19 cellular contexts compared by ENCODE assay signal in the genomic region with DNA sequence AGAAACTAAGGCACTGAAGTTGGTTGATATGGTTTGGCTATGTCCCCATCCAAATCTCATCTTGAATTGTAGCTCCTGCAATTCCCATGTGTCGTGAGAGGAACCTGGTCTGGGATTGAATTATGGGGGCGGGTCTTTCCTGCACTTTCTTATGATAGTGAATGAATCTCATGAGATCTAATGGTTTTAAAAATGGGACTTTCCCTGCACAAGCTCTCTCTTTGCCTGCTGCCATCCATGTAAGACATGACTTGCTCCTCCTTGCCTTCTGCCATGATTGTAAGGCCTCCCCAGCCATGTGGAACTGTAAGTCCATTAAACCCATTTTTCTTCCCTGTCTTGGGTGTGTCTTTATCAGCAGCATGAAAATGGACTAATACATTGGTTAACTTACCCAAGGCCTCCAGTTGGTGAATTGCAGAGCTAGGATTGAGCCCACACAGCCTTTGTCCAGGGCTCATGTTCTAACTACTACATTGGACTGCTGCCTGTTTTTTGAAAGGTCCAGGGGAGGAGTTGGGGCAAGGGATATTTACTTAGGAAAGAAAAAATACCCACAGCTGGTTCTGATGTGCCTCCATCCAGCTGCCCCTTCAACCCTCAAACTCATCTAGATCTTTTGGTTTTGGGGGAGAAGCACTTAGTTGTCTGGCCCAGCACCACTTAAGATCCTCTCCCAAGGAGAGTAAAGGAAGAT.
A peak's percentile ranks its signal among the peaks of the same experiment; 100 is the strongest.
DNase-seq lines count a peak whose midpoint lies in the region; ATAC-seq, FAIRE-seq and TF ChIP-seq lines count a peak whose summit lies in the region.
"Had no signal": no experiment of that assay in that cellular context is flagged by ENCODE, and none has a peak within 500 bp of the region (broad histone marks: within the 10 kb centered on the region; RNA-seq: fewer than 3 reads in every experiment).

No MANE protein-coding gene starts in this region.

- intact Hi-C loops in ascending aorta (cut with DNase I), result no loop called here

- H3K9me3 Mint-ChIP-seq in activated naive CD8-positive, alpha-beta T cell treated with anti-CD3 and anti-CD28 coated beads for 36 hours, result peaks cover 4% of the 10 kb centered on the region

- H3K4me1 Mint-ChIP-seq in activated naive CD8-positive, alpha-beta T cell treated with anti-CD3 and anti-CD28 coated beads for 36 hours, result no peaks in the 10 kb centered on the region

- ATAC-seq in HG02885 (IDR thresholded peaks at IDR 0.05; ENCODE audit: poor library complexity, unreplicated experiment), result no peak
- ATAC-seq: HCT116 had no signal

- no peaks in the 10 kb centered on the region for H3K36me3 Mint-ChIP-seq in activated naive CD8-positive, alpha-beta T cell treated with anti-CD3 and anti-CD28 coated beads for 36 hours

- peaks cover 18% of the 10 kb centered on the region for H3K27me3 Mint-ChIP-seq in activated naive CD8-positive, alpha-beta T cell treated with anti-CD3 and anti-CD28 coated beads for 36 hours

- no peaks in the 10 kb centered on the region for H3K27me3 ChIP-seq in ACC112 (ENCODE audit: insufficient read depth, low read length)
- H3K27me3 ChIP-seq in ascending aorta, result no peaks in the 10 kb centered on the region
- H3K27me3 ChIP-seq in skeletal muscle satellite cell (ENCODE audit: control insufficient read depth, insufficient read depth, low read length), result no peaks in the 10 kb centered on the region
- H3K27me3 ChIP-seq: Peyer's patch had no signal

- no peak overlapping the region for H3K9ac ChIP-seq in skeletal muscle satellite cell (ENCODE audit: low read depth, low read length)

- no peak overlapping the region for H3K27ac Mint-ChIP-seq in activated naive CD8-positive, alpha-beta T cell treated with anti-CD3 and anti-CD28 coated beads for 36 hours

- FAIRE-seq in D721Med (lab: Jason Lieb, UNC), result no peak

- DNase-seq in ascending aorta (ENCODE audit: low spot score in 2 of 2) (no peak), fibroblast of the aortic adventitia (ENCODE audit: low read depth) (peak; percentile 43), D721Med (ENCODE audit: insufficient read length, low spot score) (no peak), kidney tubule cell (ENCODE audit: low spot score) (no peak)
- no peak for DNase-seq in activated naive CD8-positive, alpha-beta T cell treated with anti-CD3 and anti-CD28 coated beads for 36 hours
- DNase-seq: DMS79 treated with DMSO at 0.1 percent for 48 hours, IMR-90, MV-4-11, NCI-H1105 treated with DMSO at 0.1 percent for 48 hours, NCI-H2081, NCI-H2171 treated with DMSO at 0.1 percent for 48 hours, NCI-H446, NCI-H526, Peyer's patch had no signal

- H2AFZ ChIP-seq in ACC112 (ENCODE audit: low read length, unreplicated experiment), result no peak overlapping the region

- H3K27ac ChIP-seq in ACC112 (ENCODE audit: low read depth, low read length) (peak overlapping the region; percentile 20; the same call in 1 of the 2 replicates), ascending aorta (peak overlapping the region; percentile 47 to 64)
- H3K27ac ChIP-seq: C4-2B, Peyer's patch had no signal

- H3K79me2 ChIP-seq in ACC112 (ENCODE audit: control insufficient read depth, insufficient read depth, low read length, unreplicated experiment), result peaks cover 64% of the 10 kb centered on the region

- H3K4me3 Mint-ChIP-seq in activated naive CD8-positive, alpha-beta T cell treated with anti-CD3 and anti-CD28 coated beads for 36 hours, result no peak overlapping the region

- no peaks in the 10 kb centered on the region for H3K9me3 ChIP-seq in ascending aorta
- H3K9me3 ChIP-seq in skeletal muscle satellite cell (replicated peaks; ENCODE audit: low read length), result no peaks in the 10 kb centered on the region
- H3K9me3 ChIP-seq: Peyer's patch had no signal

- H3K4me3 ChIP-seq in ACC112 (ENCODE audit: low read depth, low read length), result no peak overlapping the region
- H3K4me3 ChIP-seq in ascending aorta, result no peak overlapping the region
- H3K4me3 ChIP-seq in fibroblast of the aortic adventitia (ENCODE audit: low read depth, low read length), result no peak overlapping the region
- no peak overlapping the region for H3K4me3 ChIP-seq in skeletal muscle satellite cell (ENCODE audit: low read length)
- H3K4me3 ChIP-seq: Peyer's patch had no signal

- TF ChIP-seq CTCF in ascending aorta (IDR thresholded peaks at IDR 0.05) (no peak), fibroblast of the aortic adventitia (IDR thresholded peaks at IDR 0.05; ENCODE audit: insufficient read depth, low read length) (no peak), D721Med (IDR thresholded peaks at IDR 0.05; ENCODE audit: insufficient read depth, missing control alignments) (no peak)

- H3K4me1 ChIP-seq in ACC112 (ENCODE audit: control insufficient read depth, insufficient read depth, low read length, unreplicated experiment) (peaks cover 48% of the 10 kb centered on the region), ascending aorta (peaks cover 11 to 35% of the 10 kb centered on the region in 2 donors), skeletal muscle satellite cell (ENCODE audit: control insufficient read depth, insufficient read depth, low read length) (peaks cover 86% of the 10 kb centered on the region)
- H3K4me1 ChIP-seq: Peyer's patch had no signal

- H3K36me3 ChIP-seq in ACC112 (ENCODE audit: insufficient read depth, low read length), result peaks cover 10% of the 10 kb centered on the region
- H3K36me3 ChIP-seq in ascending aorta, result no peaks in the 10 kb centered on the region
- peaks cover 67% of the 10 kb centered on the region for H3K36me3 ChIP-seq in skeletal muscle satellite cell (ENCODE audit: insufficient read depth, low read length)
- H3K36me3 ChIP-seq: Peyer's patch had no signal

- H3K4me2 ChIP-seq in skeletal muscle satellite cell (ENCODE audit: low read length), result peak overlapping the region; percentile 42
